Comparison of ENCODE assay signal across 22 cellular contexts in the genomic region with DNA sequence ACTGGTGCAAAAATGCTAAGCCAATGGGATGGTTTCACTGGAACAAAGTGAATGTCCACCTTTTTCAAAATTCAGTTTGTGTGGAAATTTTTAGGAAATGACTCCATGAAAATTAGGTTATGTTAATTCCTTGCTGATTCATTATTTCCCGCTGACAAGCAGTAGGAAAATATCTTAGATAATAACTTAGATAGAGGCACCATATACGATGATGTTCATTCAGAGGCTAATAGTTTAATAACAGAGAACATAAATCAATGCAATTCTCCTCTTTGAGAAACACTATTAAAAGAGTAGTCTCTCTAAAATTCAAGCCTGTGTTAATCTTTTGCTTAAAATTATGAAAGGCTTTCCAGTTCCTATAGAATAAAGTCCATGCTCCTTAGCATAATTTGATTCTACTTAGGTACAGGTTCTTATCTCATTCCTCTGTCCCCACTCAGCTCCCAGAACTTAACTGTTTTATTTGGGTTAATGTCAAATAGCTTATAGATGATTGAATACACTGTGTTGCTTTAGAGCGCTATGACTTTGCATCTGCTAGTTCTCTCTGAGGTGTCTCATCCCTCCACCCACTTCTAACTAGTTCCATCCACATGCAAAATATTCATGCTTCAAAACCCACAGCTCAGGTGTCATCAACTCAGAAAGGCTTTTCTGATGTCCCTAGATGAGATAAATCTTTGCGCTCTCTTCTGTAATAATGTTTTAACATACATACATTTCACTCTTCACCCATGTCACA.
DNase-seq lines count a peak whose midpoint lies in the region; ATAC-seq, FAIRE-seq and TF ChIP-seq lines count a peak whose summit lies in the region.
"Had no signal": no experiment of that assay in that cellular context is flagged by ENCODE, and none has a peak within 500 bp of the region (broad histone marks: within the 10 kb centered on the region; RNA-seq: fewer than 3 reads in every experiment).

No MANE protein-coding gene starts in this region.

- ATAC-seq in SK-N-SH treated with all-trans-retinoic acid at 6 μM for 48 hours (peak; percentile 31), HG03039 (IDR thresholded peaks at IDR 0.05; ENCODE audit: unreplicated experiment) (no peak)
- no peak for ATAC-seq in activated T-helper 17 cell treated with anti-CD3 and anti-CD28 coated beads, Interleukin-2, amount 50 U/mL, for 72 hours (replicated peaks)
- ATAC-seq: CD8-positive, alpha-beta T cell; GM12878; PC-3 had no signal

- H3K36me3 Mint-ChIP-seq in activated T-helper 17 cell treated with anti-CD3 and anti-CD28 coated beads, Interleukin-2, amount 50 U/mL, for 72 hours (ENCODE audit: low read depth), result no peaks in the 10 kb centered on the region
- H3K36me3 Mint-ChIP-seq: CD8-positive, alpha-beta T cell had no signal

- CTCF ChIA-PET in endothelial cell of umbilical vein (lab: Charles Lee), result interaction anchor here (0.7 to 5.4 kb wide), 4 partner anchors 8 to 215 kb away, joined by 3 to 19 read pairs (median 5); no protein-coding TSS in a partner anchor

- H4K20me1 ChIP-seq in endothelial cell of umbilical vein (replicated peaks; ENCODE audit: control insufficient read depth, extremely low read depth, insufficient read depth, low read length), result no peaks in the 10 kb centered on the region

- peak overlapping the region; percentile 82 for H3K27ac ChIP-seq in endothelial cell of umbilical vein (ENCODE audit: insufficient read depth, low read depth, low read length)

- no peaks in the 10 kb centered on the region for H3K9me1 ChIP-seq in endothelial cell of umbilical vein (replicated peaks; ENCODE audit: control insufficient read depth, extremely low read depth, insufficient read depth, low read length)

- H3K27me3 Mint-ChIP-seq in activated T-helper 17 cell treated with anti-CD3 and anti-CD28 coated beads, Interleukin-2, amount 50 U/mL, for 72 hours, result no peaks in the 10 kb centered on the region

- no peak for TF ChIP-seq CTCF in endothelial cell of umbilical vein (IDR thresholded peaks at IDR 0.05; ENCODE audit: extremely low read depth in 1 of 2, insufficient read depth in 1 of 2, low read depth in 1 of 2, low read length in 2 of 2)

- H3K4me1 ChIP-seq in endothelial cell of umbilical vein (ENCODE audit: control insufficient read depth, extremely low read depth, insufficient read depth, low read length), result peaks cover 47% of the 10 kb centered on the region
- H3K4me1 ChIP-seq: Caco-2 had no signal

- peak overlapping the region; percentile 93 for H3K4me2 ChIP-seq in endothelial cell of umbilical vein (ENCODE audit: insufficient read depth, low read length)

- DNase-seq in ELR (ENCODE audit: low read depth) (peak; percentile 16), endothelial cell of umbilical vein (ENCODE audit: low read depth, low spot score) (peak; percentile 51), putamen (ENCODE audit: low spot score) (peak; percentile 29), ecto neural progenitor cell (ENCODE audit: low spot score) (no peak)
- DNase-seq: C1 segment of cervical spinal cord; Caco-2; CD8-positive, alpha-beta T cell; GDM1; Karpas-422; NCI-H1092; NCI-H1417 treated with DMSO at 0.1 percent for 48 hours; NCI-H1694 treated with DMSO at 0.1 percent for 48 hours; NCI-H2081; NCI-H2227 treated with DMSO at 0.1 percent for 48 hours; NCI-H510A; NCI-H774; PC-3 had no signal

- no peak overlapping the region for H3K27ac Mint-ChIP-seq in activated T-helper 17 cell treated with anti-CD3 and anti-CD28 coated beads, Interleukin-2, amount 50 U/mL, for 72 hours
- H3K27ac Mint-ChIP-seq: CD8-positive, alpha-beta T cell had no signal

- dilution Hi-C loops in endothelial cell of umbilical vein (cut with MboI; ENCODE audit: extremely low pct_ligation_motif_present, low sequenced_read_pairs), result no loop called here

- no peak for TF ChIP-seq POLR2A in endothelial cell of umbilical vein (IDR thresholded peaks at IDR 0.05; ENCODE audit: low read depth, low read length)

- no peak overlapping the region for H3K9ac ChIP-seq in endothelial cell of umbilical vein (replicated peaks; ENCODE audit: extremely low read depth, insufficient read depth, low read length)

- no peaks in the 10 kb centered on the region for H3K36me3 ChIP-seq in endothelial cell of umbilical vein (ENCODE audit: control insufficient read depth in 2 of 2, extremely low read depth in 1 of 2, insufficient read depth in 2 of 2, low read length in 2 of 2)

- no peaks in the 10 kb centered on the region for H3K4me1 Mint-ChIP-seq in activated T-helper 17 cell treated with anti-CD3 and anti-CD28 coated beads, Interleukin-2, amount 50 U/mL, for 72 hours

- peak overlapping the region; percentile 52 for H2AFZ ChIP-seq in endothelial cell of umbilical vein (ENCODE audit: low read depth, low read length)

- H3K79me2 ChIP-seq in endothelial cell of umbilical vein (ENCODE audit: control insufficient read depth, insufficient read depth, low read length), result no peaks in the 10 kb centered on the region

- no peaks in the 10 kb centered on the region for H3K9me3 ChIP-seq in endothelial cell of umbilical vein (replicated peaks; ENCODE audit: control insufficient read depth, insufficient read depth, low read length)
- H3K9me3 ChIP-seq: Caco-2 had no signal

- no peaks in the 10 kb centered on the region for H3K27me3 ChIP-seq in endothelial cell of umbilical vein (ENCODE audit: control insufficient read depth in 2 of 2, insufficient read depth in 2 of 2, low read length in 2 of 2)

- POLR2A ChIA-PET in endothelial cell of umbilical vein (lab: Charles Lee), result interaction anchor here (0.6 kb wide), 1 partner anchor 168 kb away, joined by 7 read pairs; no protein-coding TSS in a partner anchor

- H3K4me3 ChIP-seq in endothelial cell of umbilical vein (replicated peaks in 1 of 3; ENCODE audit: insufficient read depth in 1 of 3, low read depth in 1 of 3, low read length in 3 of 3), result no peak overlapping the region
- H3K4me3 ChIP-seq: GM12878 had no signal

- peak; percentile 63 for FAIRE-seq in endothelial cell of umbilical vein (lab: Jason Lieb, UNC)
- FAIRE-seq: GM12878, GM19239 had no signal

- BruUV-seq in endothelial cell of umbilical vein (replicated peaks; lab: Mats Ljungman, UMichigan), result TSS peak; percentile 28

- intact Hi-C loops in endothelial cell of umbilical vein (cut with micrococcal nuclease), result loop anchor here (5.0 kb wide), 1 partner anchor 502 kb away; a partner anchor contains a TSS

- H3K4me3 Mint-ChIP-seq in activated T-helper 17 cell treated with anti-CD3 and anti-CD28 coated beads, Interleukin-2, amount 50 U/mL, for 72 hours, result no peak overlapping the region
- H3K4me3 Mint-ChIP-seq: CD8-positive, alpha-beta T cell had no signal

- H3K9me3 Mint-ChIP-seq in activated T-helper 17 cell treated with anti-CD3 and anti-CD28 coated beads, Interleukin-2, amount 50 U/mL, for 72 hours, result peaks cover 7% of the 10 kb centered on the region

TF ChIP-seq in SK-N-SH treated with all-trans-retinoic acid at 6 μM for 48 hours, 23 proteins besides CTCF, POLR2A, EP300 and RAD21 (continues in another document):
- no peak for TF ChIP-seq ESRRG (CRISPR knock-in tag; IDR thresholded peaks at IDR 0.05)
- TF ChIP-seq ISL1 (CRISPR knock-in tag; IDR thresholded peaks at IDR 0.05), result peak; percentile 85
- TF ChIP-seq, protein P1, sequence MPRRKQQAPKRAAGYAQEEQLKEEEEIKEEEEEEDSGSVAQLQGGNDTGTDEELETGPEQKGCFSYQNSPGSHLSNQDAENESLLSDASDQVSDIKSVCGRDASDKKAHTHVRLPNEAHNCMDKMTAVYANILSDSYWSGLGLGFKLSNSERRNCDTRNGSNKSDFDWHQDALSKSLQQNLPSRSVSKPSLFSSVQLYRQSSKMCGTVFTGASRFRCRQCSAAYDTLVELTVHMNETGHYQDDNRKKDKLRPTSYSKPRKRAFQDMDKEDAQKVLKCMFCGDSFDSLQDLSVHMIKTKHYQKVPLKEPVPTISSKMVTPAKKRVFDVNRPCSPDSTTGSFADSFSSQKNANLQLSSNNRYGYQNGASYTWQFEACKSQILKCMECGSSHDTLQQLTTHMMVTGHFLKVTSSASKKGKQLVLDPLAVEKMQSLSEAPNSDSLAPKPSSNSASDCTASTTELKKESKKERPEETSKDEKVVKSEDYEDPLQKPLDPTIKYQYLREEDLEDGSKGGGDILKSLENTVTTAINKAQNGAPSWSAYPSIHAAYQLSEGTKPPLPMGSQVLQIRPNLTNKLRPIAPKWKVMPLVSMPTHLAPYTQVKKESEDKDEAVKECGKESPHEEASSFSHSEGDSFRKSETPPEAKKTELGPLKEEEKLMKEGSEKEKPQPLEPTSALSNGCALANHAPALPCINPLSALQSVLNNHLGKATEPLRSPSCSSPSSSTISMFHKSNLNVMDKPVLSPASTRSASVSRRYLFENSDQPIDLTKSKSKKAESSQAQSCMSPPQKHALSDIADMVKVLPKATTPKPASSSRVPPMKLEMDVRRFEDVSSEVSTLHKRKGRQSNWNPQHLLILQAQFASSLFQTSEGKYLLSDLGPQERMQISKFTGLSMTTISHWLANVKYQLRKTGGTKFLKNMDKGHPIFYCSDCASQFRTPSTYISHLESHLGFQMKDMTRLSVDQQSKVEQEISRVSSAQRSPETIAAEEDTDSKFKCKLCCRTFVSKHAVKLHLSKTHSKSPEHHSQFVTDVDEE (CRISPR knock-in tag; IDR thresholded peaks at IDR 0.05), result no peak

TF ChIP-seq in endothelial cell of umbilical vein, 7 proteins besides CTCF, POLR2A, EP300 and RAD21:
- TF ChIP-seq FOS (IDR thresholded peaks at IDR 0.05; ENCODE audit: borderline replicate concordance, insufficient read depth, low read length) (peak; percentile 71), EZH2 (IDR thresholded peaks at IDR 0.05; ENCODE audit: borderline replicate concordance, low read depth, low read length, severe bottlenecking) (no peak), JUN (IDR thresholded peaks at IDR 0.05; ENCODE audit: borderline replicate concordance, insufficient read depth, insufficient read length, low read depth) (peak; percentile 23), GATA2 (IDR thresholded peaks at IDR 0.05; ENCODE audit: insufficient read depth, insufficient read length, low read depth, low read length) (peak; percentile 81)
TF ChIP-seq in endothelial cell of umbilical vein: peak in this region for 3.
